In genomic region chr5:112931473-112931872, GRCh38 we compare ENCODE assay signal across 1 cellular context.
TF ChIP-seq lines count a peak whose summit lies in the region.

No MANE protein-coding gene starts in this region.

TF ChIP-seq in SK-N-SH, 30 proteins besides CTCF, POLR2A, EP300 and RAD21 (continued from another document):
- TF ChIP-seq PBX3 (IDR thresholded peaks at IDR 0.05) (peak; percentile 93), MXI1 (IDR thresholded peaks at IDR 0.05; ENCODE audit: low read depth, low read length) (no peak), TEAD4 (IDR thresholded peaks at IDR 0.05; ENCODE audit: borderline replicate concordance, insufficient read depth) (no peak), CHD2 (IDR thresholded peaks at IDR 0.05; ENCODE audit: low read length, partially characterized antibody) (no peak)
